ENCODE assay signal across 19 cellular contexts in the genomic region with DNA sequence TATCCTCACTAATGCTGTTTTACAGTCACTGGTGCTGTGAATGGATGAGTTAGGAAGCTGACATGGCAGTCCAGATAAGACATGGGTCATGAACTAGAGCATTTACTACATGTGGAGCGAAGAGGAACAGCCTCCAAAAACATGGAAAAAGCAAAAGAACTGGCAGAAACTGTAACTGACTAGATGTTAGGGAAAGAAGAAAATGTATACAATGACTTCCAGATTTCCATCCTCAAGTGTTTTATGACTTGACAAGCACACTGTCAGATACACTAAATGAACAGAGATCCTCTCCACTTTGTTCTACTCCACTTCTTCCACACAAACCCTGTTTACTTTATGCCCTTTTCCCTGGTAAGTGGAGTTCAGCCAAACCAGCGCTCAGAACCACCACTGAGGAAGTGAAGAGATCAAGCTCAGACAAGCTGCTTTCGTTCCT. TPM values are rescaled to one million over a fixed set of nuclear protein-coding genes. Genes with fewer than 3 reads are reported as not detected.
DNase-seq lines count a peak whose midpoint lies in the region; ATAC-seq and TF ChIP-seq lines count a peak whose summit lies in the region.
"Had no signal": no experiment of that assay in that cellular context is flagged by ENCODE, and none has a peak within 500 bp of the region (broad histone marks: within the 10 kb centered on the region; RNA-seq: fewer than 3 reads in every experiment).

No MANE protein-coding gene starts in this region.

- H3K27ac Mint-ChIP-seq in T-helper 1 cell treated with Interleukin-12 subunit alpha and Interleukin-12 subunit beta and Interleukin-4 antibody, amounts not matched to agents 30 μg/mL and 1 μg/mL, for 36 hours = peak overlapping the region; percentile 22
- H3K27ac Mint-ChIP-seq in endodermal cell = no peak overlapping the region
- H3K27ac Mint-ChIP-seq in nephron progenitor cell = peak overlapping the region; percentile 54
- H3K27ac Mint-ChIP-seq: activated naive CD8-positive, alpha-beta T cell treated with anti-CD3 and anti-CD28 coated beads, Interleukin-2, amount 10 ng/mL, durations not matched to agents 7 days and 5 days; IgD-negative memory B cell had no signal

- H4K20me1 ChIP-seq in Loucy (ENCODE audit: insufficient read depth, low read length, poor library complexity, severe bottlenecking) = peaks cover 93% of the 10 kb centered on the region

- no peak overlapping the region for H2AFZ ChIP-seq in Loucy (ENCODE audit: low read length)

- H3K9ac ChIP-seq in Loucy (ENCODE audit: low read depth, low read length, poor library complexity, severe bottlenecking) (peak overlapping the region; percentile 44), endodermal cell (ENCODE audit: extremely low read depth, low read length, poor library complexity, severe bottlenecking) (no peak overlapping the region)

- peaks cover 99% of the 10 kb centered on the region for H3K79me2 ChIP-seq in Loucy (ENCODE audit: insufficient read depth, low read length)

- no peak overlapping the region for H3K4me3 Mint-ChIP-seq in T-helper 1 cell treated with Interleukin-12 subunit alpha and Interleukin-12 subunit beta and Interleukin-4 antibody, amounts not matched to agents 30 μg/mL and 1 μg/mL, for 36 hours
- H3K4me3 Mint-ChIP-seq in endodermal cell (no peak overlapping the region), nephron progenitor cell (no peak overlapping the region)
- H3K4me3 Mint-ChIP-seq: activated naive CD8-positive, alpha-beta T cell treated with anti-CD3 and anti-CD28 coated beads, Interleukin-2, amount 10 ng/mL, durations not matched to agents 7 days and 5 days; IgD-negative memory B cell had no signal

- H3K36me3 Mint-ChIP-seq in T-helper 1 cell treated with Interleukin-12 subunit alpha and Interleukin-12 subunit beta and Interleukin-4 antibody, amounts not matched to agents 30 μg/mL and 1 μg/mL, for 36 hours (ENCODE audit: low read depth) = peaks cover 39% of the 10 kb centered on the region
- H3K36me3 Mint-ChIP-seq in endodermal cell (ENCODE audit: low read depth) (peaks cover 62% of the 10 kb centered on the region), nephron progenitor cell (ENCODE audit: low read depth) (peaks cover 82% of the 10 kb centered on the region)

- DNase-seq in T-helper 1 cell (no peak), endodermal cell (no peak), nephron progenitor cell (no peak), epidermal melanocyte (ENCODE audit: insufficient read length, low spot score) (no peak), suprapubic skin (ENCODE audit: low spot score in 2 of 2) (no peak), Right ventricle myocardium inferior (ENCODE audit: missing footprints) (no peak)
- DNase-seq: activated CD4-positive, CD25-positive, alpha-beta regulatory T cell treated with anti-CD3 and anti-CD28 coated beads, Interleukin-2, amount 50 U/mL, for 72 hours; activated naive CD8-positive, alpha-beta T cell treated with anti-CD3 and anti-CD28 coated beads, Interleukin-2, amount 10 ng/mL, durations not matched to agents 7 days and 5 days; DMS153; dorsolateral prefrontal cortex; NCI-H2171 treated with DMSO at 0.1 percent for 48 hours; stimulated activated CD4-positive, alpha-beta T cell treated with anti-CD3 and anti-CD28 coated beads, Interleukin-12 subunit alpha, Interleukin-12 subunit beta, amount 100 ng/mL, for 4 hours; stimulated activated naive CD4-positive, alpha-beta T cell had no signal

- peaks cover 47% of the 10 kb centered on the region for H3K4me1 Mint-ChIP-seq in T-helper 1 cell treated with Interleukin-12 subunit alpha and Interleukin-12 subunit beta and Interleukin-4 antibody, amounts not matched to agents 30 μg/mL and 1 μg/mL, for 36 hours (ENCODE audit: low read depth)
- H3K4me1 Mint-ChIP-seq in endodermal cell (peaks cover 2% of the 10 kb centered on the region), nephron progenitor cell (peaks cover 27% of the 10 kb centered on the region)

- H3F3A ChIP-seq in Loucy (ENCODE audit: low read depth) = peaks cover 4% of the 10 kb centered on the region; the same call in 1 of the 2 replicates

- H3K4me3 ChIP-seq in Loucy (ENCODE audit: low read length, poor library complexity, severe bottlenecking) (peak overlapping the region; percentile 88), endodermal cell (ENCODE audit: low read length) (no peak overlapping the region), suprapubic skin (no peak overlapping the region)
- H3K4me3 ChIP-seq: A549, prostate gland had no signal

- H3K36me3 ChIP-seq in Loucy (ENCODE audit: insufficient read depth, low read length) (peaks cover 70% of the 10 kb centered on the region), endodermal cell (ENCODE audit: control insufficient read depth, insufficient read depth, low read length) (peaks cover 79% of the 10 kb centered on the region), suprapubic skin (peaks cover 24% of the 10 kb centered on the region)

- no peak for TF ChIP-seq EP300 in suprapubic skin (IDR thresholded peaks at IDR 0.05)

- no peak for TF ChIP-seq POLR2A in suprapubic skin (IDR thresholded peaks at IDR 0.05)

- TF ChIP-seq CTCF in Loucy (conservative IDR thresholded peaks at IDR 0.05; ENCODE audit: low read length) = no peak
- no peak for TF ChIP-seq CTCF in endodermal cell (conservative IDR thresholded peaks at IDR 0.05)
- TF ChIP-seq CTCF in nephron progenitor cell (IDR thresholded peaks at IDR 0.05) = no peak
- TF ChIP-seq CTCF in suprapubic skin (IDR thresholded peaks at IDR 0.05) = no peak

- ATAC-seq in Right ventricle myocardium inferior = no peak

- H3K27ac ChIP-seq in endodermal cell (ENCODE audit: low read depth, low read length) = peak overlapping the region; percentile 6
- no peak overlapping the region for H3K27ac ChIP-seq in suprapubic skin
- H3K27ac ChIP-seq: A549, C4-2B, prostate gland had no signal

- H3K4me2 ChIP-seq in Loucy (ENCODE audit: low read depth, low read length, poor library complexity, severe bottlenecking) = peak overlapping the region; percentile 98
- H3K4me2 ChIP-seq: A549 had no signal

- H3K9me2 ChIP-seq in Loucy (replicated peaks; ENCODE audit: low read depth, low read length) = no peaks in the 10 kb centered on the region

- intact Hi-C loops in Right ventricle myocardium inferior (cut with DNase I) = no loop called here

- H3K9me3 Mint-ChIP-seq in T-helper 1 cell treated with Interleukin-12 subunit alpha and Interleukin-12 subunit beta and Interleukin-4 antibody, amounts not matched to agents 30 μg/mL and 1 μg/mL, for 36 hours = no peaks in the 10 kb centered on the region
- H3K9me3 Mint-ChIP-seq in endodermal cell (no peaks in the 10 kb centered on the region), nephron progenitor cell (no peaks in the 10 kb centered on the region)
- H3K9me3 Mint-ChIP-seq: activated naive CD8-positive, alpha-beta T cell treated with anti-CD3 and anti-CD28 coated beads, Interleukin-2, amount 10 ng/mL, durations not matched to agents 7 days and 5 days; IgD-negative memory B cell had no signal

- H3K27me3 Mint-ChIP-seq in T-helper 1 cell treated with Interleukin-12 subunit alpha and Interleukin-12 subunit beta and Interleukin-4 antibody, amounts not matched to agents 30 μg/mL and 1 μg/mL, for 36 hours (ENCODE audit: low read depth) = no peaks in the 10 kb centered on the region
- H3K27me3 Mint-ChIP-seq in endodermal cell (ENCODE audit: insufficient read depth) (no peaks in the 10 kb centered on the region), nephron progenitor cell (ENCODE audit: low read depth, poor library complexity) (no peaks in the 10 kb centered on the region)
- H3K27me3 Mint-ChIP-seq: activated naive CD8-positive, alpha-beta T cell treated with anti-CD3 and anti-CD28 coated beads, Interleukin-2, amount 10 ng/mL, durations not matched to agents 7 days and 5 days; IgD-negative memory B cell had no signal

- H3K27me3 ChIP-seq in Loucy (ENCODE audit: insufficient read depth, low read length, poor library complexity, severe bottlenecking) (no peaks in the 10 kb centered on the region), endodermal cell (ENCODE audit: control insufficient read depth, insufficient read depth, low read length, poor library complexity, severe bottlenecking) (no peaks in the 10 kb centered on the region), suprapubic skin (no peaks in the 10 kb centered on the region)
- H3K27me3 ChIP-seq: dorsolateral prefrontal cortex had no signal

- 86 to 100% methylated on average over 1 to 3 of the region's 3 CpGs for WGBS in endodermal cell (ENCODE audit: insufficient coverage in 1 of 2, insufficient read length in 1 of 2), 2 experiments
- WGBS in suprapubic skin = 58% methylated on average over 3 of the region's 3 CpGs

- peaks cover 68% of the 10 kb centered on the region for H3K4me1 ChIP-seq in Loucy (ENCODE audit: insufficient read depth, low read length, poor library complexity, severe bottlenecking)
- H3K4me1 ChIP-seq in endodermal cell (ENCODE audit: control insufficient read depth, insufficient read depth, low read length) = no peaks in the 10 kb centered on the region
- peaks cover 27% of the 10 kb centered on the region for H3K4me1 ChIP-seq in suprapubic skin

- H3K9me3 ChIP-seq in Loucy (ENCODE audit: insufficient read depth, low read depth, low read length) (no peaks in the 10 kb centered on the region), endodermal cell (ENCODE audit: control insufficient read depth, low read length) (no peaks in the 10 kb centered on the region), suprapubic skin (no peaks in the 10 kb centered on the region)
- H3K9me3 ChIP-seq: A549, prostate gland had no signal

RNA-seq across cellular contexts. Expression of a gene that starts 11.5 kb away (rescaled TPM):
- total RNA-seq in endodermal cell (100 to 1,000 TPM; 142 to 176 TPM), suprapubic skin (100 to 1,000 TPM in 2 of 4 donors, 10 to 100 TPM in 2; 92.4 to 160 (median 119) TPM), Right ventricle myocardium inferior (23.1 TPM)
- 616 TPM for polyA plus RNA-seq in endodermal cell (2013, experiment 1 of 2)
- polyA plus RNA-seq in endodermal cell (2013, experiment 2 of 2) = 649 TPM
